18 cellular contexts compared by ENCODE assay signal in the genomic region with DNA sequence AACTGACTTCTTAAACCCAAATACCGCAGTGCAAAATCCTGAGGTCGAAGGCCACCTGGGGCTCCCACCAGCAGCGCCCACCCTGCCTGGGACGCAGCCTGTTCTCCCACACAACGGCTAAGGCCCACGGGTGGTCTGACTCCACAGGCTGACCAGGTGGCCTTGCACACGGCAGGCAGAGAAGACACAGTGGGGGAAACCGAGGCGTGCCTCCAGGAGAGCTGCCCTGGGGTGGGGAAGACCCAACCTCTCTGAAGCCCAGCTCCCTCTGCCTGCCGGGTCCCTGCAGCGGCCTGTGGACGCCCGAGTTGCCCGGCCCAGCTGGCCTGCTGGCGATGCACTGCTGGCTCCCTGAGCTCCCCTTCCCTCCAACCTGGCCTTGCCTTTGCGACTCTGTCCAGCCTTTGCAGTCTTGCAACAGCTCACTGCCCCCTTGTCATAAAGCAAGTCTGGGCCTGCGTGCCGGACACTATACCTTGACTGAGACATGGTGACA.
"Had no signal": no experiment of that assay in that cellular context is flagged by ENCODE, and none has a peak within 500 bp of the region (broad histone marks: within the 10 kb centered on the region; RNA-seq: fewer than 3 reads in every experiment).

No MANE protein-coding gene starts in this region.

- H3K4me3 Mint-ChIP-seq: immature natural killer cell; memory B cell; naive B cell; stimulated activated effector memory CD8-positive, alpha-beta T cell treated with anti-CD3 and anti-CD28 coated beads, Interleukin-12 subunit alpha, Interleukin-12 subunit beta, amount 100 ng/mL, for 72 hours; stimulated activated naive CD8-positive, alpha-beta T cell treated with anti-CD3 and anti-CD28 coated beads, Interleukin-15, amount 100 ng/mL, for 72 hours had no signal

- H3K36me3 ChIP-seq: left ventricle myocardium inferior, lower lobe of right lung, ovary, right lobe of liver, tibial nerve had no signal

- H3K27me3 Mint-ChIP-seq: stimulated activated naive CD8-positive, alpha-beta T cell treated with anti-CD3 and anti-CD28 coated beads, Interleukin-15, amount 100 ng/mL, for 72 hours had no signal

- H3K27me3 ChIP-seq: ovary, right lobe of liver, testis, tibial nerve had no signal

- H3K9me3 ChIP-seq: left ventricle myocardium inferior, lower lobe of right lung, ovary, right lobe of liver, testis, tibial nerve had no signal

- H3K27ac ChIP-seq: foreskin keratinocyte, left ventricle myocardium inferior, lower lobe of right lung, ovary, right lobe of liver, testis had no signal

- H3K9me3 Mint-ChIP-seq: immature natural killer cell; memory B cell; naive B cell; stimulated activated effector memory CD8-positive, alpha-beta T cell treated with anti-CD3 and anti-CD28 coated beads, Interleukin-12 subunit alpha, Interleukin-12 subunit beta, amount 100 ng/mL, for 72 hours; stimulated activated naive CD8-positive, alpha-beta T cell treated with anti-CD3 and anti-CD28 coated beads, Interleukin-15, amount 100 ng/mL, for 72 hours had no signal

- ATAC-seq: foreskin keratinocyte; lower lobe of right lung; right lobe of liver; stimulated activated effector memory CD8-positive, alpha-beta T cell treated with anti-CD3 and anti-CD28 coated beads, Interleukin-12 subunit alpha, Interleukin-12 subunit beta, amount 100 ng/mL, for 72 hours; stimulated activated naive CD8-positive, alpha-beta T cell treated with anti-CD3 and anti-CD28 coated beads, Interleukin-15, amount 100 ng/mL, for 72 hours had no signal

- H3K4me3 ChIP-seq: left ventricle myocardium inferior, lower lobe of right lung, ovary, right lobe of liver, testis, tibial nerve had no signal

- DNase-seq: dermis blood vessel endothelial cell; erythroblast; foreskin keratinocyte; immature natural killer cell; left ventricle myocardium inferior; lower lobe of right lung; naive B cell; nucleus accumbens; ovary; right lobe of liver; stimulated activated CD4-positive, alpha-beta T cell treated with anti-CD3 and anti-CD28 coated beads, Interleukin-4, amount 100 ng/mL, for 1 hour; stimulated activated CD8-positive, alpha-beta memory T cell treated with anti-CD3 and anti-CD28 coated beads, Interleukin-4, amount 100 ng/mL, for 48 hours; stimulated activated naive CD8-positive, alpha-beta T cell treated with anti-CD3 and anti-CD28 coated beads, Interleukin-15, amount 100 ng/mL, for 72 hours; testis had no signal

- H3K36me3 Mint-ChIP-seq: immature natural killer cell; memory B cell; naive B cell; stimulated activated effector memory CD8-positive, alpha-beta T cell treated with anti-CD3 and anti-CD28 coated beads, Interleukin-12 subunit alpha, Interleukin-12 subunit beta, amount 100 ng/mL, for 72 hours had no signal

- H3K27ac Mint-ChIP-seq: memory B cell; progenitor cell of endocrine pancreas; stimulated activated effector memory CD8-positive, alpha-beta T cell treated with anti-CD3 and anti-CD28 coated beads, Interleukin-12 subunit alpha, Interleukin-12 subunit beta, amount 100 ng/mL, for 72 hours; stimulated activated naive CD8-positive, alpha-beta T cell treated with anti-CD3 and anti-CD28 coated beads, Interleukin-15, amount 100 ng/mL, for 72 hours had no signal
